22 cellular contexts compared by ENCODE assay signal in the genomic region with DNA sequence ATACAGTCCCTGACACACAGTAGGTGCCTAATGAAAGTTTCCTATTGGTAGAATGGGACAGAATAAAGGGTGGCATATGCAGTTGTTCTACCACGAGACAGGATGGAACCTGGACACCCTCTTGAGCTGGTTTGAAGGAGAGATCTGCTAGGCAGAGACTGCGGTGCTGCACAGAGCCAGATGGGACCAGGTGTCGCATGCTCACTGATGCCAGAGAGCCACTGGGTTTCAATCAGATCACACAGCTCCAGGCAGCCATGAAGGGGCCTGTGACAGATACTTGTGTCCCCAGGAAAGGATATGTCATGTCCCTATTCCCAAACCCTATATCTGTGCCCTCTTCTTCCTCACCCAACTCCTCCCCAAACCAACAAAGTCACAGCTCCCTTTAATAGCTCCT.
"Had no signal": no experiment of that assay in that cellular context is flagged by ENCODE, and none has a peak within 500 bp of the region (broad histone marks: within the 10 kb centered on the region; RNA-seq: fewer than 3 reads in every experiment).

No MANE protein-coding gene starts in this region.

- H3K4me3 ChIP-seq: ascending aorta, breast epithelium, esophagus squamous epithelium, spleen, testis had no signal

- H3K36me3 Mint-ChIP-seq: natural killer cell treated with Interleukin-12 subunit alpha and Interleukin-12 subunit beta and Interleukin-15 and Interleukin-18, amount 100 ng/mL, for 72 hours; stimulated activated memory B cell treated with anti-CD40 and anti-IgM and Interleukin-4, amounts not matched to agents 10 μg/mL and 1 μg/mL and 100 μg/mL, for 72 hours had no signal

- ATAC-seq: activated CD4-positive, CD25-positive, alpha-beta regulatory T cell treated with anti-CD3 and anti-CD28 coated beads, Interleukin-2, amount 50 U/mL, for 24 hours; activated T-cell treated with anti-CD3 and anti-CD28 coated beads, Interleukin-2, amount 50 U/mL, for 72 hours; left colon; natural killer cell treated with Interleukin-12 subunit alpha and Interleukin-12 subunit beta and Interleukin-15 and Interleukin-18, amount 100 ng/mL, for 72 hours; stimulated activated memory B cell treated with anti-CD40 and anti-IgM and Interleukin-4, amounts not matched to agents 10 μg/mL and 1 μg/mL and 100 μg/mL, for 72 hours had no signal

- H3K27me3 ChIP-seq: ascending aorta, testis had no signal

- H3K27ac Mint-ChIP-seq: activated CD4-positive, alpha-beta T cell treated with anti-CD3 and anti-CD28 coated beads, Interleukin-2, amount 10 ng/mL, durations not matched to agents 7 days and 5 days; activated T-cell treated with anti-CD3 and anti-CD28 coated beads, Interleukin-2, amount 50 U/mL, for 72 hours; dendritic cell treated with granulocyte-macrophage colony-stimulating factor and Interleukin-4, amounts not matched to agents 40 ng/mL and 50 ng/mL, for 4 days; mesothelial cell of epicardium; natural killer cell treated with Interleukin-12 subunit alpha and Interleukin-12 subunit beta and Interleukin-15 and Interleukin-18, amount 100 ng/mL, for 72 hours; stimulated activated memory B cell treated with anti-CD40 and anti-IgM and Interleukin-4, amounts not matched to agents 10 μg/mL and 1 μg/mL and 100 μg/mL, for 72 hours; type B pancreatic cell had no signal

- H3K9me3 ChIP-seq: ascending aorta, breast epithelium, testis had no signal

- H3K4me3 Mint-ChIP-seq: activated CD4-positive, alpha-beta T cell treated with anti-CD3 and anti-CD28 coated beads, Interleukin-2, amount 10 ng/mL, durations not matched to agents 7 days and 5 days; activated T-cell treated with anti-CD3 and anti-CD28 coated beads, Interleukin-2, amount 50 U/mL, for 72 hours; dendritic cell treated with granulocyte-macrophage colony-stimulating factor and Interleukin-4, amounts not matched to agents 40 ng/mL and 50 ng/mL, for 4 days; mesothelial cell of epicardium; natural killer cell treated with Interleukin-12 subunit alpha and Interleukin-12 subunit beta and Interleukin-15 and Interleukin-18, amount 100 ng/mL, for 72 hours; stimulated activated memory B cell treated with anti-CD40 and anti-IgM and Interleukin-4, amounts not matched to agents 10 μg/mL and 1 μg/mL and 100 μg/mL, for 72 hours; type B pancreatic cell had no signal

- H3K4me1 ChIP-seq: ascending aorta, breast epithelium, testis had no signal

- DNase-seq: activated CD4-positive, alpha-beta T cell treated with anti-CD3 and anti-CD28 coated beads, Interleukin-2, amount 10 ng/mL, durations not matched to agents 7 days and 5 days; activated effector memory CD4-positive, alpha-beta T cell treated with anti-CD3 and anti-CD28 coated beads, Interleukin-2, amount 50 U/mL, for 16 hours; activated naive CD4-positive, alpha-beta T cell treated with anti-CD3 and anti-CD28 coated beads, Interleukin-2, amount 50 U/mL, for 16 hours; activated T-cell treated with anti-CD3 and anti-CD28 coated beads, Interleukin-2, amount 50 U/mL, for 72 hours; cerebellar nuclear complex; effector CD8-positive, alpha-beta T cell; esophagus squamous epithelium; islet precursor cell; left colon; nucleus accumbens; spleen; stimulated activated CD4-positive, alpha-beta T cell treated with anti-CD3 and anti-CD28 coated beads, Interleukin-4, amount 100 ng/mL, for 4 hours; T1000; testis had no signal

- H3K36me3 ChIP-seq: ascending aorta, breast epithelium, esophagus squamous epithelium, spleen had no signal

- H3K27ac ChIP-seq: ascending aorta, esophagus squamous epithelium, spleen, testis had no signal

- H3K9me3 Mint-ChIP-seq: type B pancreatic cell had no signal
